6 cellular contexts compared by ENCODE assay signal in genomic region chr11:94494200-94494545, GRCh38. TPM values are rescaled to one million over a fixed set of nuclear protein-coding genes. Genes with fewer than 3 reads are reported as not detected.
DNase-seq lines count a peak whose midpoint lies in the region; ATAC-seq and TF ChIP-seq lines count a peak whose summit lies in the region.

No MANE protein-coding gene starts in this region.

- peak; percentile 56 for ATAC-seq in HG02884 (IDR thresholded peaks at IDR 0.05; ENCODE audit: unreplicated experiment)
- peak; percentile 63 to 78 for ATAC-seq in activated naive CD4-positive, alpha-beta T cell treated with anti-CD3 and anti-CD28 coated beads, Interleukin-2, amount 50 U/mL, for 72 hours

- H3K27ac Mint-ChIP-seq in activated naive CD4-positive, alpha-beta T cell treated with anti-CD3 and anti-CD28 coated beads, Interleukin-2, amount 50 U/mL, for 72 hours, result peak overlapping the region; percentile 98 to 99
- peak overlapping the region; percentile 99 for H3K27ac Mint-ChIP-seq in mesothelial cell of epicardium

- no peaks in the 10 kb centered on the region for H3K27me3 Mint-ChIP-seq in mesothelial cell of epicardium (ENCODE audit: low read depth)

- TF ChIP-seq CTCF in GM12875 (IDR thresholded peaks at IDR 0.05; ENCODE audit: borderline replicate concordance, insufficient read depth, low read depth, low read length) (no peak), mesothelial cell of epicardium (IDR thresholded peaks at IDR 0.05; ENCODE audit: unreplicated experiment) (no peak)

- peak overlapping the region; percentile 97 for H3K4me3 Mint-ChIP-seq in mesothelial cell of epicardium

- H3K4me1 Mint-ChIP-seq in mesothelial cell of epicardium, result peaks cover 22% of the 10 kb centered on the region

- H3K9me3 Mint-ChIP-seq in activated naive CD4-positive, alpha-beta T cell treated with anti-CD3 and anti-CD28 coated beads, Interleukin-2, amount 50 U/mL, for 72 hours, result no peaks in the 10 kb centered on the region
- no peaks in the 10 kb centered on the region for H3K9me3 Mint-ChIP-seq in mesothelial cell of epicardium

- H3K4me3 ChIP-seq in GM12875 (ENCODE audit: low read depth, low read length), result peak overlapping the region; percentile 82

- DNase-seq in activated naive CD4-positive, alpha-beta T cell treated with anti-CD3 and anti-CD28 coated beads, Interleukin-2, amount 50 U/mL, for 72 hours (ENCODE audit: low spot score in 2 of 2), result no peak
- no peak for DNase-seq in mesothelial cell of epicardium (ENCODE audit: low spot score in 2 of 2, unreplicated experiment in 2 of 2)
- no peak for DNase-seq in germinal center (ENCODE audit: low spot score)
- no peak for DNase-seq in OCI-M1 (lab: John Stamatoyannopoulos, UW)

- peaks cover 13 to 29% of the 10 kb centered on the region in 2 donors for H3K36me3 Mint-ChIP-seq in activated naive CD4-positive, alpha-beta T cell treated with anti-CD3 and anti-CD28 coated beads, Interleukin-2, amount 50 U/mL, for 72 hours
- peaks cover 17% of the 10 kb centered on the region for H3K36me3 Mint-ChIP-seq in mesothelial cell of epicardium

RNA-seq across cellular contexts. Expression of gene ANKRD49, which starts 0.4 kb away (rescaled TPM):
- total RNA-seq in activated naive CD4-positive, alpha-beta T cell treated with anti-CD3 and anti-CD28 coated beads, Interleukin-2, amount 50 U/mL, for 72 hours, result 10 to 100 TPM; 18.1 to 22.8 TPM
- total RNA-seq in mesothelial cell of epicardium, result 16.6 to 18.9 TPM (median 16.6 TPM) in 3 replicates

RNA-seq across cellular contexts. Expression of gene MRE11, which starts 0.5 kb away (rescaled TPM):
- total RNA-seq in activated naive CD4-positive, alpha-beta T cell treated with anti-CD3 and anti-CD28 coated beads, Interleukin-2, amount 50 U/mL, for 72 hours, result 10 to 100 TPM; 50.7 to 53.1 TPM
- total RNA-seq in mesothelial cell of epicardium, result 36.4 to 39.4 TPM (median 39.2 TPM) in 3 replicates

RNA-seq across cellular contexts. Expression of gene C11orf97, which starts 18.1 kb away (rescaled TPM):
- not detected for total RNA-seq in activated naive CD4-positive, alpha-beta T cell treated with anti-CD3 and anti-CD28 coated beads, Interleukin-2, amount 50 U/mL, for 72 hours
- not detected in 3 replicates for total RNA-seq in mesothelial cell of epicardium

RNA-seq across cellular contexts. Expression of gene FUT4, which starts 49.5 kb away (rescaled TPM):
- 1 to 10 TPM; 2.7 to 5.4 TPM for total RNA-seq in activated naive CD4-positive, alpha-beta T cell treated with anti-CD3 and anti-CD28 coated beads, Interleukin-2, amount 50 U/mL, for 72 hours
- total RNA-seq in mesothelial cell of epicardium, result 12.9 to 14.0 TPM (median 12.9 TPM) in 3 replicates
